In genomic region chr2:70104231-70105111, GRCh38 we compare ENCODE assay signal across 8 cellular contexts. TPM values are rescaled to one million over a fixed set of nuclear protein-coding genes. Genes with fewer than 3 reads are reported as not detected.
DNase-seq lines count a peak whose midpoint lies in the region; ATAC-seq, FAIRE-seq and TF ChIP-seq lines count a peak whose summit lies in the region.

No MANE protein-coding gene starts in this region.

- H2AFZ ChIP-seq in HepG2 (ENCODE audit: low read length) = peak overlapping the region; percentile 84

- peak overlapping the region; percentile 55 for H3K27ac ChIP-seq in HepG2 (ENCODE audit: extremely low read length, insufficient read depth, low read length)

- H3K4me1 Mint-ChIP-seq in activated naive CD8-positive, alpha-beta T cell treated with anti-CD3 and anti-CD28 coated beads, Interleukin-2, amount 10 ng/mL, durations not matched to agents 7 days and 5 days = peaks cover 50% of the 10 kb centered on the region
- peaks cover 35% of the 10 kb centered on the region for H3K4me1 Mint-ChIP-seq in type B pancreatic cell (ENCODE audit: unreplicated experiment)

- POLR2A ChIA-PET in activated naive CD8-positive, alpha-beta T cell treated with anti-CD3 and anti-CD28 coated beads, Interleukin-2, amount 10 ng/mL, durations not matched to agents 7 days and 5 days (lab: Charles Lee) = interaction anchor here (0.6 to 9.3 kb wide), 11 partner anchors 10 to 201 kb away, joined by 4 to 262 read pairs (median 5); partner anchors contain the start of genes C2orf42 and PCBP1
- POLR2A ChIA-PET in HepG2 (lab: Yijun Ruan, JAX) = interaction anchor here (1.2 to 9.4 kb wide), 8 partner anchors 8 to 190 kb away, joined by 3 to 423 read pairs (median 10); partner anchors contain the start of genes C2orf42, MXD1 and PCBP1

- 31% methylated on average over 11 of the region's 11 CpGs for WGBS in HepG2 (ENCODE audit: low lambda C conversion rate)

- H3K4me2 ChIP-seq in HepG2 (ENCODE audit: low read depth, low read length) = peak overlapping the region; percentile 87

- H3K79me2 ChIP-seq in HepG2 (ENCODE audit: insufficient read depth, low read length) = no peaks in the 10 kb centered on the region

- H3K4me3 Mint-ChIP-seq in activated naive CD8-positive, alpha-beta T cell treated with anti-CD3 and anti-CD28 coated beads, Interleukin-2, amount 10 ng/mL, durations not matched to agents 7 days and 5 days = peak overlapping the region; percentile 85
- H3K4me3 Mint-ChIP-seq in type B pancreatic cell = peak overlapping the region; percentile 81

- no peaks in the 10 kb centered on the region for H3K9me3 ChIP-seq in HepG2 (ENCODE audit: low read length)

- intact Hi-C loops in HepG2 (cut with micrococcal nuclease; ENCODE audit: unreplicated experiment) = no loop called here

- H3K9ac ChIP-seq in HepG2 (ENCODE audit: insufficient read depth, low read depth, low read length) = peak overlapping the region; percentile 71

- in situ Hi-C loops in G401 (cut with HindIII; ENCODE audit: low sequenced_read_pairs) (no loop called here), HepG2 (cut with HindIII; ENCODE audit: extremely low pct_ligation_motif_present, low pct_unique_long_range_greater_than_20kb) (no loop called here)

- H3K27ac Mint-ChIP-seq in activated naive CD8-positive, alpha-beta T cell treated with anti-CD3 and anti-CD28 coated beads, Interleukin-2, amount 10 ng/mL, durations not matched to agents 7 days and 5 days = peak overlapping the region; percentile 96
- H3K27ac Mint-ChIP-seq in type B pancreatic cell = peak overlapping the region; percentile 85

- no peaks in the 10 kb centered on the region for H3K36me3 ChIP-seq in HepG2 (replicated peaks in 1 of 2; ENCODE audit: control insufficient read depth in 1 of 2, insufficient read depth in 2 of 2, low read length in 2 of 2)

- TF ChIP-seq EP300 in HepG2 (IDR thresholded peaks at IDR 0.05; ENCODE audit: low read depth in 2 of 2, low read length in 2 of 2) = peak in 1 of 2 experiments; percentile 32; a peak in 1 of 4 replicates
- TF ChIP-seq EP300 in HepG2 (CRISPR knock-in tag; IDR thresholded peaks at IDR 0.05; ENCODE audit: borderline replicate concordance) = no peak

- no peak for TF ChIP-seq RAD21 in HepG2 (CRISPR knock-in tag; IDR thresholded peaks at IDR 0.05)

- peak; percentile 38 for DNase-seq in G401 (ENCODE audit: low spot score)
- DNase-seq in NCI-H2227 (lab: John Stamatoyannopoulos, UW; ENCODE audit: unreplicated experiment) = peak; percentile 81
- DNase-seq in activated naive CD8-positive, alpha-beta T cell treated with anti-CD3 and anti-CD28 coated beads, Interleukin-2, amount 10 ng/mL, durations not matched to agents 7 days and 5 days = no peak
- DNase-seq in HepG2 (ENCODE audit: low spot score) = peak; percentile 69
- no peak for DNase-seq in type B pancreatic cell (ENCODE audit: extremely low spot score, unreplicated experiment)
- DNase-seq in RKO (ENCODE audit: low spot score) = no peak
- no peak for DNase-seq in activated CD4-positive, CD25-positive, alpha-beta regulatory T cell treated with anti-CD3 and anti-CD28 coated beads, Interleukin-2, amount 50 U/mL, for 72 hours
- DNase-seq in NCI-H345 treated with DMSO at 0.1 percent for 48 hours (lab: John Stamatoyannopoulos, UW; ENCODE audit: unreplicated experiment) = no peak

- peaks cover 2% of the 10 kb centered on the region for H3K36me3 Mint-ChIP-seq in activated naive CD8-positive, alpha-beta T cell treated with anti-CD3 and anti-CD28 coated beads, Interleukin-2, amount 10 ng/mL, durations not matched to agents 7 days and 5 days
- no peaks in the 10 kb centered on the region for H3K36me3 Mint-ChIP-seq in type B pancreatic cell

- FAIRE-seq in HepG2 (lab: Jason Lieb, UNC) = no peak

- H3K27me3 ChIP-seq in HepG2 (ENCODE audit: control insufficient read depth in 1 of 2, insufficient read depth in 2 of 2, low read length in 2 of 2) = no peaks in the 10 kb centered on the region; a peak in 1 of 5 replicates

- TF ChIP-seq CTCF in HepG2 (CRISPR knock-in tag; IDR thresholded peaks at IDR 0.05) (no peak), type B pancreatic cell (conservative IDR thresholded peaks at IDR 0.05) (no peak)

- TF ChIP-seq POLR2A in HepG2 (IDR thresholded peaks at IDR 0.05; ENCODE audit: insufficient read depth in 1 of 2, low read depth in 2 of 2, low read length in 2 of 2) = no peak

- ATAC-seq in activated naive CD8-positive, alpha-beta T cell treated with anti-CD3 and anti-CD28 coated beads, Interleukin-2, amount 10 ng/mL, durations not matched to agents 7 days and 5 days (ENCODE audit: low read depth) = no peak
- no peak for ATAC-seq in HepG2

- CTCF ChIA-PET in HepG2 (lab: Yijun Ruan, JAX; ENCODE audit: low intra/inter-chr PET ratio, low total read pairs) = no interaction called here

- BruUV-seq in HepG2 (replicated peaks; lab: Mats Ljungman, UMichigan) = no TSS peak

- H3K4me3 ChIP-seq in HepG2 (replicated peaks in 1 of 3; ENCODE audit: insufficient read depth in 1 of 3, low read depth in 2 of 3, low read length in 3 of 3) = peak overlapping the region in 2 of 3 experiments; percentile 45 to 59; a peak in 4 of 6 replicates

- no peaks in the 10 kb centered on the region for H3K9me3 Mint-ChIP-seq in activated naive CD8-positive, alpha-beta T cell treated with anti-CD3 and anti-CD28 coated beads, Interleukin-2, amount 10 ng/mL, durations not matched to agents 7 days and 5 days
- H3K9me3 Mint-ChIP-seq in type B pancreatic cell = no peaks in the 10 kb centered on the region

- no peaks in the 10 kb centered on the region for H4K20me1 ChIP-seq in HepG2 (ENCODE audit: insufficient read depth, low read length)

- no peaks in the 10 kb centered on the region for H3K27me3 Mint-ChIP-seq in activated naive CD8-positive, alpha-beta T cell treated with anti-CD3 and anti-CD28 coated beads, Interleukin-2, amount 10 ng/mL, durations not matched to agents 7 days and 5 days
- H3K27me3 Mint-ChIP-seq in type B pancreatic cell = no peaks in the 10 kb centered on the region

- peaks cover 54% of the 10 kb centered on the region for H3K4me1 ChIP-seq in HepG2 (ENCODE audit: insufficient read depth, low read length)

TF ChIP-seq in HepG2, 621 proteins besides CTCF, POLR2A, EP300 and RAD21 (continues in another document):
- TF ChIP-seq ZSCAN29 (CRISPR knock-in tag; conservative IDR thresholded peaks at IDR 0.05) = no peak
- TF ChIP-seq TERF1 (CRISPR knock-in tag; IDR thresholded peaks at IDR 0.05) = no peak
- TF ChIP-seq ZNF761 (CRISPR knock-in tag; conservative IDR thresholded peaks at IDR 0.05) = peak; percentile 29; the same call in 1 of the 2 replicates
- TF ChIP-seq RELA (CRISPR knock-in tag; IDR thresholded peaks at IDR 0.05) = no peak
- no peak for TF ChIP-seq ZFP36 (IDR thresholded peaks at IDR 0.05; ENCODE audit: borderline replicate concordance, low read depth, low read length, partially characterized antibody)
- no peak for TF ChIP-seq POLR2AphosphoS2 (IDR thresholded peaks at IDR 0.05; ENCODE audit: low read depth, low read length)
- no peak for TF ChIP-seq ZNF546 (CRISPR knock-in tag; conservative IDR thresholded peaks at IDR 0.05)
- peak; percentile 69 for TF ChIP-seq MED1 (CRISPR knock-in tag; IDR thresholded peaks at IDR 0.05)
- no peak for TF ChIP-seq ZNF75D (CRISPR knock-in tag; IDR thresholded peaks at IDR 0.05; ENCODE audit: borderline replicate concordance)
- TF ChIP-seq MIER3 (CRISPR knock-in tag; IDR thresholded peaks at IDR 0.05; ENCODE audit: borderline replicate concordance) = peak; percentile 21; the same call in 1 of the 2 replicates
- TF ChIP-seq ISL2 (CRISPR knock-in tag; IDR thresholded peaks at IDR 0.05) = peak; percentile 50; the same call in 1 of the 2 replicates
- peak; percentile 67; the same call in 1 of the 2 replicates for TF ChIP-seq SMAD3 (CRISPR knock-in tag; IDR thresholded peaks at IDR 0.05)
- TF ChIP-seq MEIS2 (CRISPR knock-in tag; IDR thresholded peaks at IDR 0.05) = no peak

RNA-seq across cellular contexts. Expression of gene PCBP1, which starts 17.2 kb away (rescaled TPM):
- 150 and 167 TPM in 2 replicates for total RNA-seq in G401 (2014; rRNA removed; shearing (Covaris generic))
- 100 to 1,000 TPM; 459 to 467 TPM for total RNA-seq in activated naive CD8-positive, alpha-beta T cell treated with anti-CD3 and anti-CD28 coated beads, Interleukin-2, amount 10 ng/mL, durations not matched to agents 7 days and 5 days
- total RNA-seq in HepG2 (2016; rRNA removed; fragmentation: Illumina TruSeq; extraction: Trizol) (32.0 and 104 TPM in 2 replicates), type B pancreatic cell (ENCODE audit: low replicate concordance) (316 and 349 TPM in 2 replicates)
- total RNA-seq in HepG2 (2016; cell fraction: cytosol; rRNA removed; fragmentation: Illumina TruSeq; extraction: Trizol; ENCODE audit: low read depth) = 39.6 and 40.9 TPM in 2 replicates
- 30.2 and 107 TPM in 2 replicates for total RNA-seq in HepG2 (2016; cell fraction: insoluble cytoplasmic fraction; rRNA removed; fragmentation: Illumina TruSeq; extraction: Trizol)
- 84.5 and 86.5 TPM in 2 replicates for total RNA-seq in HepG2 (2016; cell fraction: membrane; rRNA removed; fragmentation: Illumina TruSeq; extraction: Trizol)
- 54.5 and 55.6 TPM in 2 replicates for total RNA-seq in HepG2 (2016; cell fraction: nucleus; rRNA removed; fragmentation: Illumina TruSeq; extraction: Trizol)
- 137 and 144 TPM in 2 replicates for polyA plus RNA-seq in HepG2 (2011; rRNA removed)
- polyA plus RNA-seq in HepG2 (2011; cell fraction: cytosol; rRNA removed) = 140 and 145 TPM in 2 replicates
- polyA plus RNA-seq in HepG2 (2011; cell fraction: nucleus; rRNA removed) = 80.5 and 83.2 TPM in 2 replicates
- 391 and 423 TPM in 2 replicates for polyA plus RNA-seq in HepG2 (2012)
- 248 and 249 TPM in 2 replicates for polyA plus RNA-seq in HepG2 (2016; cell fraction: cytosol; fragmentation: Illumina TruSeq; extraction: Trizol; ENCODE audit: low read depth)
- polyA plus RNA-seq in HepG2 (2016; cell fraction: insoluble cytoplasmic fraction; fragmentation: Illumina TruSeq; extraction: Trizol; ENCODE audit: low read depth) = 461 and 517 TPM in 2 replicates
- polyA plus RNA-seq in HepG2 (2016; cell fraction: membrane; fragmentation: Illumina TruSeq; extraction: Trizol; ENCODE audit: low read depth) = 274 and 290 TPM in 2 replicates
- 271 and 294 TPM in 2 replicates for polyA plus RNA-seq in HepG2 (2016; cell fraction: nucleus; fragmentation: Illumina TruSeq; extraction: Trizol; ENCODE audit: insufficient read depth, low read depth)
- 74.9 and 159 TPM in 2 replicates for polyA minus RNA-seq in HepG2 (2011; rRNA and poly(A)+ RNA removed; ENCODE audit: low replicate concordance)
- polyA minus RNA-seq in HepG2 (2011; cell fraction: cytosol; rRNA and poly(A)+ RNA removed) = 114 and 126 TPM in 2 replicates
- polyA minus RNA-seq in HepG2 (2011; cell fraction: nucleus; rRNA and poly(A)+ RNA removed) = 41.5 and 41.8 TPM in 2 replicates

Comparison
In these comparisons a context has a peak if more than half of its experiments do, and no peak if none do; other contexts are left out.
1. DNase-seq: peak in G401 (single experiment), NCI-H2227 (single experiment) and HepG2 (single experiment); none in activated naive CD8-positive, alpha-beta T cell treated with anti-CD3 and anti-CD28 coated beads, Interleukin-2, amount 10 ng/mL, durations not matched to agents 7 days and 5 days (single experiment), type B pancreatic cell (single experiment), RKO (single experiment), activated CD4-positive, CD25-positive, alpha-beta regulatory T cell treated with anti-CD3 and anti-CD28 coated beads, Interleukin-2, amount 50 U/mL, for 72 hours (single experiment) and NCI-H345 treated with DMSO at 0.1 percent for 48 hours (single experiment).